Comparison of ENCODE assay signal across 11 cellular contexts in genomic region chr17:72588561-72588960, GRCh38.
DNase-seq lines count a peak whose midpoint lies in the region; ATAC-seq, FAIRE-seq and TF ChIP-seq lines count a peak whose summit lies in the region.
"Had no signal": no experiment of that assay in that cellular context is flagged by ENCODE, and none has a peak within 500 bp of the region (broad histone marks: within the 10 kb centered on the region; RNA-seq: fewer than 3 reads in every experiment).

No MANE protein-coding gene starts in this region.

- no peak for TF ChIP-seq POLR2A in heart left ventricle (IDR thresholded peaks at IDR 0.05)

- H3K27me3 ChIP-seq in keratinocyte (ENCODE audit: control insufficient read depth, extremely low read depth, insufficient read depth, low read length), result no peaks in the 10 kb centered on the region
- peaks cover 0 to 38% (median 14%) of the 10 kb centered on the region in 9 donors for H3K27me3 ChIP-seq in heart left ventricle

- H3K27ac ChIP-seq in keratinocyte (ENCODE audit: control insufficient read depth, insufficient read depth, low read length), result peak overlapping the region; percentile 97
- H3K27ac ChIP-seq in heart left ventricle, result no peak overlapping the region
- H3K27ac ChIP-seq: BLaER1, VCaP had no signal

- peak overlapping the region; percentile 83 for H3K27ac Mint-ChIP-seq in activated CD4-positive, alpha-beta T cell treated with anti-CD3 and anti-CD28 coated beads, Interleukin-2, amount 10 ng/mL, durations not matched to agents 7 days and 5 days
- no peak overlapping the region for H3K27ac Mint-ChIP-seq in activated CD4-positive, alpha-beta T cell treated with anti-CD3 and anti-CD28 coated beads, Interleukin-2, amount 10 ng/mL, durations not matched to agents 24 days and 14 days
- peak overlapping the region; percentile 65 for H3K27ac Mint-ChIP-seq in activated CD4-positive, alpha-beta memory T cell treated with anti-CD3 and anti-CD28 coated beads for 36 hours
- peak overlapping the region; percentile 98 for H3K27ac Mint-ChIP-seq in type B pancreatic cell

- H3K9me3 ChIP-seq in keratinocyte (ENCODE audit: control insufficient read depth, low read depth, low read length) (no peaks in the 10 kb centered on the region), heart left ventricle (no peaks in the 10 kb centered on the region)

- no peaks in the 10 kb centered on the region for H4K20me1 ChIP-seq in keratinocyte (ENCODE audit: control insufficient read depth, extremely low read depth, insufficient read depth, low read length)

- no peaks in the 10 kb centered on the region for H3K9me1 ChIP-seq in keratinocyte (ENCODE audit: control insufficient read depth, extremely low read depth, insufficient read depth, low read length)

- no peak for DNase-seq in activated CD4-positive, alpha-beta T cell treated with anti-CD3 and anti-CD28 coated beads, Interleukin-2, amount 10 ng/mL, durations not matched to agents 7 days and 5 days
- DNase-seq in activated CD4-positive, alpha-beta T cell treated with anti-CD3 and anti-CD28 coated beads, Interleukin-2, amount 10 ng/mL, durations not matched to agents 24 days and 14 days, result no peak
- no peak for DNase-seq in activated CD4-positive, alpha-beta memory T cell treated with anti-CD3 and anti-CD28 coated beads for 36 hours
- no peak for DNase-seq in keratinocyte (ENCODE audit: low read depth, low spot score)
- no peak for DNase-seq in type B pancreatic cell (ENCODE audit: extremely low spot score, unreplicated experiment)
- DNase-seq in heart left ventricle, result no peak
- no peak for DNase-seq in activated T-cell treated with anti-CD3 and anti-CD28 coated beads, Interleukin-2, amount 50 U/mL, for 1 hour

- dilution Hi-C loops in keratinocyte (cut with MboI; ENCODE audit: extremely low pct_ligation_motif_present, low sequenced_read_pairs), result no loop called here

- peak overlapping the region; percentile 82 for H3K9ac ChIP-seq in keratinocyte (ENCODE audit: control insufficient read depth, extremely low read depth, insufficient read depth, low read length)
- H3K9ac ChIP-seq: BLaER1 had no signal

- H2AFZ ChIP-seq in keratinocyte (ENCODE audit: control insufficient read depth, low read length), result no peak overlapping the region

- H3K4me3 ChIP-seq in keratinocyte (ENCODE audit: control insufficient read depth in 2 of 3, extremely low read depth in 1 of 3, insufficient read depth in 2 of 3, low read depth in 1 of 3, low read length in 3 of 3), result peak overlapping the region; percentile 33 to 70 (median 45)
- H3K4me3 ChIP-seq in heart left ventricle, result peak overlapping the region in 1 of 12 donors; percentile 26
- H3K4me3 ChIP-seq: BLaER1 had no signal

- peaks cover 44% of the 10 kb centered on the region for H3K4me1 Mint-ChIP-seq in activated CD4-positive, alpha-beta T cell treated with anti-CD3 and anti-CD28 coated beads, Interleukin-2, amount 10 ng/mL, durations not matched to agents 7 days and 5 days
- peaks cover 36% of the 10 kb centered on the region for H3K4me1 Mint-ChIP-seq in activated CD4-positive, alpha-beta T cell treated with anti-CD3 and anti-CD28 coated beads, Interleukin-2, amount 10 ng/mL, durations not matched to agents 24 days and 14 days
- peaks cover 35% of the 10 kb centered on the region for H3K4me1 Mint-ChIP-seq in activated CD4-positive, alpha-beta memory T cell treated with anti-CD3 and anti-CD28 coated beads for 36 hours (ENCODE audit: low read depth)
- peaks cover 32% of the 10 kb centered on the region for H3K4me1 Mint-ChIP-seq in type B pancreatic cell (ENCODE audit: unreplicated experiment)

- no peak overlapping the region for H3K4me3 Mint-ChIP-seq in activated CD4-positive, alpha-beta T cell treated with anti-CD3 and anti-CD28 coated beads, Interleukin-2, amount 10 ng/mL, durations not matched to agents 7 days and 5 days
- no peak overlapping the region for H3K4me3 Mint-ChIP-seq in activated CD4-positive, alpha-beta T cell treated with anti-CD3 and anti-CD28 coated beads, Interleukin-2, amount 10 ng/mL, durations not matched to agents 24 days and 14 days
- peak overlapping the region; percentile 33 for H3K4me3 Mint-ChIP-seq in activated CD4-positive, alpha-beta memory T cell treated with anti-CD3 and anti-CD28 coated beads for 36 hours
- H3K4me3 Mint-ChIP-seq in type B pancreatic cell, result peak overlapping the region; percentile 89

- intact Hi-C loops in activated CD4-positive, alpha-beta T cell treated with anti-CD3 and anti-CD28 coated beads, Interleukin-2, amount 10 ng/mL, durations not matched to agents 24 days and 14 days (cut with micrococcal nuclease), result no loop called here
- intact Hi-C loops in activated CD4-positive, alpha-beta memory T cell treated with anti-CD3 and anti-CD28 coated beads for 36 hours (cut with micrococcal nuclease), result no loop called here
- intact Hi-C loops in heart left ventricle (cut with DNase I), result no loop called here

- peaks cover 36% of the 10 kb centered on the region for H3K4me1 ChIP-seq in keratinocyte (ENCODE audit: control insufficient read depth, extremely low read depth, insufficient read depth, low read length)
- peaks cover 0 to 19% (median 8%) of the 10 kb centered on the region in 12 donors for H3K4me1 ChIP-seq in heart left ventricle

- POLR2A ChIA-PET in activated CD4-positive, alpha-beta T cell treated with anti-CD3 and anti-CD28 coated beads, Interleukin-2, amount 10 ng/mL, durations not matched to agents 7 days and 5 days (lab: Charles Lee), result no interaction called here
- POLR2A ChIA-PET in activated CD4-positive, alpha-beta memory T cell treated with anti-CD3 and anti-CD28 coated beads for 36 hours (lab: Charles Lee), result no interaction called here

- FAIRE-seq in keratinocyte (lab: Jason Lieb, UNC), result no peak
- FAIRE-seq: colon had no signal

- peak overlapping the region; percentile 79 for H3K4me2 ChIP-seq in keratinocyte (ENCODE audit: control insufficient read depth, extremely low read depth, insufficient read depth, low read depth, low read length)

- H3K36me3 ChIP-seq in keratinocyte (ENCODE audit: control insufficient read depth in 2 of 2, extremely low read depth in 1 of 2, insufficient read depth in 2 of 2, low read length in 2 of 2) (peaks cover 0 to 6% of the 10 kb centered on the region in 2 experiments), heart left ventricle (no peaks in the 10 kb centered on the region)
- H3K36me3 ChIP-seq: BLaER1 had no signal

- CTCF ChIA-PET in activated CD4-positive, alpha-beta T cell treated with anti-CD3 and anti-CD28 coated beads, Interleukin-2, amount 10 ng/mL, durations not matched to agents 7 days and 5 days (lab: Charles Lee), result interaction anchor here (0.9 to 1.0 kb wide), 2 partner anchors 74 to 131 kb away, joined by 3 read pairs; no protein-coding TSS in a partner anchor
- CTCF ChIA-PET in activated CD4-positive, alpha-beta memory T cell treated with anti-CD3 and anti-CD28 coated beads for 36 hours (lab: Charles Lee), result interaction anchor here (1.1 to 3.6 kb wide), 3 partner anchors 29 to 139 kb away, joined by 4 to 19 read pairs (median 5); no protein-coding TSS in a partner anchor

- no peaks in the 10 kb centered on the region for H3K9me3 Mint-ChIP-seq in activated CD4-positive, alpha-beta T cell treated with anti-CD3 and anti-CD28 coated beads, Interleukin-2, amount 10 ng/mL, durations not matched to agents 7 days and 5 days
- H3K9me3 Mint-ChIP-seq in activated CD4-positive, alpha-beta T cell treated with anti-CD3 and anti-CD28 coated beads, Interleukin-2, amount 10 ng/mL, durations not matched to agents 24 days and 14 days, result no peaks in the 10 kb centered on the region
- no peaks in the 10 kb centered on the region for H3K9me3 Mint-ChIP-seq in activated CD4-positive, alpha-beta memory T cell treated with anti-CD3 and anti-CD28 coated beads for 36 hours
- H3K9me3 Mint-ChIP-seq in type B pancreatic cell, result peaks cover 4% of the 10 kb centered on the region

- no peaks in the 10 kb centered on the region for H3K36me3 Mint-ChIP-seq in activated CD4-positive, alpha-beta T cell treated with anti-CD3 and anti-CD28 coated beads, Interleukin-2, amount 10 ng/mL, durations not matched to agents 7 days and 5 days (ENCODE audit: low read depth)
- no peaks in the 10 kb centered on the region for H3K36me3 Mint-ChIP-seq in activated CD4-positive, alpha-beta T cell treated with anti-CD3 and anti-CD28 coated beads, Interleukin-2, amount 10 ng/mL, durations not matched to agents 24 days and 14 days (ENCODE audit: low read depth)
- H3K36me3 Mint-ChIP-seq in activated CD4-positive, alpha-beta memory T cell treated with anti-CD3 and anti-CD28 coated beads for 36 hours, result no peaks in the 10 kb centered on the region
- peaks cover 15% of the 10 kb centered on the region for H3K36me3 Mint-ChIP-seq in type B pancreatic cell

- H3K79me2 ChIP-seq in keratinocyte (ENCODE audit: control insufficient read depth, insufficient read depth, low read length), result peaks cover 79% of the 10 kb centered on the region

- H3K27me3 Mint-ChIP-seq in activated CD4-positive, alpha-beta T cell treated with anti-CD3 and anti-CD28 coated beads, Interleukin-2, amount 10 ng/mL, durations not matched to agents 7 days and 5 days, result peaks cover 40% of the 10 kb centered on the region
- peaks cover 28% of the 10 kb centered on the region for H3K27me3 Mint-ChIP-seq in activated CD4-positive, alpha-beta T cell treated with anti-CD3 and anti-CD28 coated beads, Interleukin-2, amount 10 ng/mL, durations not matched to agents 24 days and 14 days
- peaks cover 29% of the 10 kb centered on the region for H3K27me3 Mint-ChIP-seq in activated CD4-positive, alpha-beta memory T cell treated with anti-CD3 and anti-CD28 coated beads for 36 hours
- peaks cover 15% of the 10 kb centered on the region for H3K27me3 Mint-ChIP-seq in type B pancreatic cell

- 63 to 68% (median 66%) methylated on average over 7 of the region's 7 CpGs for WGBS in heart left ventricle, 4 donors

- ATAC-seq in heart left ventricle, result no peak
- ATAC-seq in GM21447 (IDR thresholded peaks at IDR 0.05; ENCODE audit: unreplicated experiment), result no peak

- TF ChIP-seq CTCF in keratinocyte (optimal IDR thresholded peaks at IDR 0.05 in 1 of 3, IDR thresholded peaks at IDR 0.05 in 1 of 3, conservative IDR thresholded peaks at IDR 0.05 in 1 of 3; ENCODE audit: extremely low read depth in 1 of 3, insufficient read depth in 2 of 3, low read length in 3 of 3) (no peak), type B pancreatic cell (conservative IDR thresholded peaks at IDR 0.05) (no peak), heart left ventricle (IDR thresholded peaks at IDR 0.05) (no peak)

Comparison
In these comparisons a context has a peak if more than half of its experiments do, and no peak if none do; other contexts are left out.
1. H3K4me3 Mint-ChIP-seq: peak in activated CD4-positive, alpha-beta memory T cell treated with anti-CD3 and anti-CD28 coated beads for 36 hours (single experiment) and type B pancreatic cell (single experiment); none in activated CD4-positive, alpha-beta T cell treated with anti-CD3 and anti-CD28 coated beads, Interleukin-2, amount 10 ng/mL, durations not matched to agents 7 days and 5 days (single experiment) and activated CD4-positive, alpha-beta T cell treated with anti-CD3 and anti-CD28 coated beads, Interleukin-2, amount 10 ng/mL, durations not matched to agents 24 days and 14 days (single experiment).